Comparison of ENCODE assay signal across 1 cellular context in the genomic region with DNA sequence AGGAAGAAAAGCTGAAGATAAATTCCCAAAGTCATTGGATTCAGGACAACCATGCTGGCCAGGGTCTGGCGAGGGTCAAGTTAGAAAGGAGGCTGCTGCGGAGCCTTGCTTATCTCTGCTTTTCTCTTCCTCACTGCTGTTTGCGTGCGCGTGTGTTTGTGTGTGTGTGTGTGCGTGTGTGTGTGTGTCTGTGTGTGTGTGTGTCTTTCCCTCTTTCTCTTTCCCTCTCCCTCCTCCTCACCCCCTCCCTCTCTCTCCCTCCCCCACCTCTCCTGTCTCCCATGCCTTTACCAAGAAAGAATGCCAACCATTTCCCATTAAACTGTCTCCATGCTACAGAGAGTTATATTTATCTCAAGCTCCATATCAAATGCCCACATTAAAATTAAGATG.
TF ChIP-seq lines count a peak whose summit lies in the region.

A gene (minus strand): TSS at position 134 of the 393 bp plus-strand sequence. CDS start 81 bp downstream, at position 53.

TF ChIP-seq in H1, 55 proteins besides CTCF, POLR2A, EP300 and RAD21 (continued from another document):
- TF ChIP-seq, protein P1, sequence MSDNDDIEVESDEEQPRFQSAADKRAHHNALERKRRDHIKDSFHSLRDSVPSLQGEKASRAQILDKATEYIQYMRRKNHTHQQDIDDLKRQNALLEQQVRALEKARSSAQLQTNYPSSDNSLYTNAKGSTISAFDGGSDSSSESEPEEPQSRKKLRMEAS (IDR thresholded peaks at IDR 0.05), result no peak
- no peak for TF ChIP-seq HDAC6 (IDR thresholded peaks at IDR 0.05; ENCODE audit: low read depth, low read length)
- no peak for TF ChIP-seq EGR1 (IDR thresholded peaks at IDR 0.05; ENCODE audit: borderline replicate concordance, low read depth, low read length)
- TF ChIP-seq CTBP2 (IDR thresholded peaks at IDR 0.05; ENCODE audit: borderline replicate concordance, insufficient read depth, insufficient read length, low read length), result no peak
- no peak for TF ChIP-seq SAP30 (IDR thresholded peaks at IDR 0.05; ENCODE audit: insufficient read depth, insufficient replicate concordance, low read length)
- no peak for TF ChIP-seq FOSL1 (IDR thresholded peaks at IDR 0.05; ENCODE audit: insufficient read depth, low read depth, low read length)
- TF ChIP-seq SIN3A (conservative IDR thresholded peaks at IDR 0.05 in 1 of 2, IDR thresholded peaks at IDR 0.05 in 1 of 2; ENCODE audit: low read depth in 1 of 2, low read length in 2 of 2), result no peak
- no peak for TF ChIP-seq ASH2L (IDR thresholded peaks at IDR 0.05; ENCODE audit: low read length)
- no peak for TF ChIP-seq TAF7 (optimal IDR thresholded peaks at IDR 0.05; ENCODE audit: borderline replicate concordance, low read depth, low read length)
- TF ChIP-seq SP4 (IDR thresholded peaks at IDR 0.05; ENCODE audit: low read length), result no peak
